In genomic region chr18:79501006-79501405, GRCh38 we compare ENCODE assay signal across 30 cellular contexts.
"Had no signal": no experiment of that assay in that cellular context is flagged by ENCODE, and none has a peak within 500 bp of the region (broad histone marks: within the 10 kb centered on the region; RNA-seq: fewer than 3 reads in every experiment).

No MANE protein-coding gene starts in this region.

- H3K4me1 ChIP-seq: breast epithelium, colonic mucosa had no signal

- H3K4me3 ChIP-seq: ascending aorta, breast epithelium, cardiac muscle cell, colonic mucosa, heart left ventricle had no signal

- H3K9me3 ChIP-seq: colonic mucosa had no signal

- H3K27ac Mint-ChIP-seq: activated CD4-positive, alpha-beta memory T cell treated with anti-CD3 and anti-CD28 coated beads, Interleukin-2, amount 10 ng/mL, durations not matched to agents 7 days and 5 days; activated CD4-positive, alpha-beta T cell treated with anti-CD3 and anti-CD28 coated beads, Interleukin-2, amount 10 ng/mL, durations not matched to agents 7 days and 5 days; activated naive CD4-positive, alpha-beta T cell treated with anti-CD3 and anti-CD28 coated beads, Interleukin-2, amount 10 ng/mL, durations not matched to agents 7 days and 5 days; activated naive CD8-positive, alpha-beta T cell treated with anti-CD3 and anti-CD28 coated beads, Interleukin-2, amount 10 ng/mL, durations not matched to agents 7 days and 5 days; activated T-helper 1 cell treated with anti-CD3 and anti-CD28 coated beads, Interleukin-12 subunit alpha, Interleukin-12 subunit beta, Interleukin-2, Interleukin-4 antibody, amounts not matched to agents 30 ng/mL and 10 ng/mL and 1 ng/mL, durations not matched to agents 14 hours and 24 hours and 36 hours; activated T-helper 2 cell treated with anti-CD3 and anti-CD28 coated beads, Interferon-gamma antibody, Interleukin-2, Interleukin-4, amounts not matched to agents 10 μg/mL and 5 μg/mL and 100 μg/mL, durations not matched to agents 14 hours and 24 hours and 36 hours; brain; WTC11 had no signal

- H3K27ac ChIP-seq: ascending aorta, breast epithelium, cardiac muscle cell, colonic mucosa, heart left ventricle had no signal

- H3K27me3 Mint-ChIP-seq: activated CD4-positive, alpha-beta memory T cell treated with anti-CD3 and anti-CD28 coated beads, Interleukin-2, amount 10 ng/mL, durations not matched to agents 7 days and 5 days; activated CD4-positive, alpha-beta T cell treated with anti-CD3 and anti-CD28 coated beads, Interleukin-2, amount 10 ng/mL, durations not matched to agents 7 days and 5 days; activated naive CD4-positive, alpha-beta T cell treated with anti-CD3 and anti-CD28 coated beads, Interleukin-2, amount 10 ng/mL, durations not matched to agents 7 days and 5 days; activated naive CD8-positive, alpha-beta T cell treated with anti-CD3 and anti-CD28 coated beads, Interleukin-2, amount 10 ng/mL, durations not matched to agents 7 days and 5 days had no signal

- H3K36me3 ChIP-seq: breast epithelium, cardiac muscle cell, colonic mucosa had no signal

- H3K4me1 Mint-ChIP-seq: WTC11 had no signal

- H3K27me3 ChIP-seq: ascending aorta, breast epithelium, cardiac muscle cell, colonic mucosa, heart left ventricle had no signal

- FAIRE-seq: endometrium, frontal cortex had no signal

- H3K4me3 Mint-ChIP-seq: activated CD4-positive, alpha-beta memory T cell treated with anti-CD3 and anti-CD28 coated beads, Interleukin-2, amount 10 ng/mL, durations not matched to agents 7 days and 5 days; activated CD4-positive, alpha-beta T cell treated with anti-CD3 and anti-CD28 coated beads, Interleukin-2, amount 10 ng/mL, durations not matched to agents 7 days and 5 days; activated naive CD4-positive, alpha-beta T cell treated with anti-CD3 and anti-CD28 coated beads, Interleukin-2, amount 10 ng/mL, durations not matched to agents 7 days and 5 days; activated naive CD8-positive, alpha-beta T cell treated with anti-CD3 and anti-CD28 coated beads, Interleukin-2, amount 10 ng/mL, durations not matched to agents 7 days and 5 days; activated T-helper 1 cell treated with anti-CD3 and anti-CD28 coated beads, Interleukin-12 subunit alpha, Interleukin-12 subunit beta, Interleukin-2, Interleukin-4 antibody, amounts not matched to agents 30 ng/mL and 10 ng/mL and 1 ng/mL, durations not matched to agents 14 hours and 24 hours and 36 hours; brain; WTC11 had no signal

- DNase-seq: activated CD4-positive, alpha-beta memory T cell treated with anti-CD3 and anti-CD28 coated beads, Interleukin-2, amount 10 ng/mL, durations not matched to agents 7 days and 5 days; activated CD4-positive, alpha-beta T cell treated with anti-CD3 and anti-CD28 coated beads for 1 hour; activated CD4-positive, alpha-beta T cell treated with anti-CD3 and anti-CD28 coated beads for 4 hours; activated CD4-positive, alpha-beta T cell treated with anti-CD3 and anti-CD28 coated beads, Interleukin-2, amount 10 ng/mL, durations not matched to agents 7 days and 5 days; activated CD4-positive, alpha-beta T cell treated with anti-CD3 and anti-CD28 coated beads, Interleukin-2, amount 50 U/mL, for 4 hours; activated CD8-positive, alpha-beta memory T cell treated with anti-CD3 and anti-CD28 coated beads, Interleukin-2, amount 50 U/mL, for 48 hours; activated effector memory CD4-positive, alpha-beta T cell treated with anti-CD3 and anti-CD28 coated beads, Interleukin-2, amount 50 U/mL, for 16 hours; activated naive CD4-positive, alpha-beta T cell; activated naive CD4-positive, alpha-beta T cell treated with anti-CD3 and anti-CD28 coated beads, Interleukin-2, amount 10 ng/mL, durations not matched to agents 7 days and 5 days; activated naive CD8-positive, alpha-beta T cell treated with anti-CD3 and anti-CD28 coated beads, Interleukin-2, amount 10 ng/mL, durations not matched to agents 7 days and 5 days; activated T-cell treated with anti-CD3 and anti-CD28 coated beads for 4 hours; activated T-cell treated with anti-CD3 and anti-CD28 coated beads, Interleukin-2, amount 50 U/mL, for 48 hours; central memory CD4-positive, alpha-beta T cell; cerebellar nuclear complex; colonic mucosa; effector CD8-positive, alpha-beta T cell; foreskin fibroblast; heart left ventricle; T-helper 2 cell had no signal

- ATAC-seq: activated naive CD4-positive, alpha-beta T cell treated with anti-CD3 and anti-CD28 coated beads, Interleukin-2, amount 50 U/mL, for 72 hours; esophagus mucosa; heart left ventricle; WTC11 had no signal
